In the genomic region with DNA sequence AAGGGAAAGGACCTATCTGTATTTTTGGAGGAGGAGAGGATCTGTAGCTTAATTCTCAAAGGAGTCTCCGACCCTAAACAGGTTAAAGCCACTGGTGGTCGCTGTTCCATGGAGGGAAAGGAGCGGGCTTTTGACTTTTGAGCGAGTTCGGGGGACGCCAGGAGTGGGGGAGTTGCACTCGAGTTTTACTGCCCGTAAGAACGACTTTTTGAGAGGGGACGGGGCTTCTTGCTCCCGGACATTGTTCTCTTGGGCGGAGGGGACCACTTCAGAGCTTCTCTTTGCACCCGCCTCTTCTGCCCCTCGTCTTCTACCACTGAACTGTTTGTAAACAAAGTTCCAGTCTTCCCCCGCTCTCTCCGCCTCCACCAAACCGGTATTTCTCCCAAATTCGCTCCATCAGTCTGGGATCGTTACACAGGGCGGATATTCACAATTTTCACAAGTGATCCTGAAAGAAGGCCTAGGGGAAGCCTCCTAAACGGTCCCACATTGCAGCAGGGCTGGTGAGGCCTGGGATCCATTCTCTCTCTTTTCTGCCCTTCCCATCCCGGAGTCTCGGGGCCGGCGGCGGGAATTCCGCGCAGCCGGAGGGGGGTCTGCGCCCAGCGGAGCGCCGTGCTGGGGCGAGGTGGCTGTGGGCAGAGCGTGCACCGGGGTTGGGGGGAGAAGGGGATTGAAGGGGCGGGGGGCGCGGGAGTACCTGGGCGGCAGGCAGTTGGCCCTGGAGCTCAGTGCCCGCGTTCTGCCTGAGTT, we compare ENCODE assay signal across 8 cellular contexts. TPM values are rescaled to one million over a fixed set of nuclear protein-coding genes. Genes with fewer than 3 reads are reported as not detected.
DNase-seq lines count a peak whose midpoint lies in the region; ATAC-seq and TF ChIP-seq lines count a peak whose summit lies in the region.

No MANE protein-coding gene starts in this region.

- intact Hi-C loops in mammary epithelial cell (cut with micrococcal nuclease): no loop called here

- peaks cover 42% of the 10 kb centered on the region for H3K4me1 Mint-ChIP-seq in neural crest cell

- no peaks in the 10 kb centered on the region for H3K9me3 Mint-ChIP-seq in neural crest cell

- peak; percentile 34 for TF ChIP-seq CTCF in NB4 (IDR thresholded peaks at IDR 0.05; ENCODE audit: low read depth, low read length)
- peak in 1 of 2 donors; percentile 6 for TF ChIP-seq CTCF in mammary epithelial cell (conservative IDR thresholded peaks at IDR 0.05 in 1 of 2, IDR thresholded peaks at IDR 0.05 in 1 of 2; ENCODE audit: extremely low read depth in 1 of 2, insufficient read depth in 1 of 2, low read depth in 1 of 2, low read length in 2 of 2)
- peak; percentile 45 for TF ChIP-seq CTCF in neural crest cell (conservative IDR thresholded peaks at IDR 0.05)

- H3K4me3 Mint-ChIP-seq in neural crest cell: peak overlapping the region; percentile 89

- H3K9ac ChIP-seq in mammary epithelial cell (ENCODE audit: insufficient read depth, low read length): no peak overlapping the region

- H3K4me2 ChIP-seq in mammary epithelial cell (ENCODE audit: insufficient read depth, low read depth, low read length): peak overlapping the region; percentile 100

- TF ChIP-seq POLR2A in NB4 (IDR thresholded peaks at IDR 0.05; ENCODE audit: extremely low read depth, insufficient read length): no peak

- dilution Hi-C loops in mammary epithelial cell (cut with HindIII; ENCODE audit: low sequenced_read_pairs): no loop called here

- peaks cover 51% of the 10 kb centered on the region for H3K4me1 ChIP-seq in mammary epithelial cell (ENCODE audit: insufficient read depth, low read length)

- H2AFZ ChIP-seq in mammary epithelial cell (ENCODE audit: low read depth, low read length): peak overlapping the region; percentile 99

- H3K27ac Mint-ChIP-seq in neural crest cell (ENCODE audit: unreplicated experiment): peak overlapping the region; percentile 68

- TSS peak; percentile 32 for BruUV-seq in mammary epithelial cell (replicated peaks; lab: Mats Ljungman, UMichigan)

- peak overlapping the region; percentile 61 for H3K27ac ChIP-seq in mammary epithelial cell (ENCODE audit: insufficient read depth, low read depth, low read length)

- H4K20me1 ChIP-seq in mammary epithelial cell (ENCODE audit: insufficient read depth, low read length): no peaks in the 10 kb centered on the region

- peak; percentile 71 for DNase-seq in ELF-1 (ENCODE audit: low read depth, low spot score)
- no peak for DNase-seq in NB4 (ENCODE audit: low read depth)
- DNase-seq in mammary epithelial cell: no peak
- peak; percentile 28 for DNase-seq in neural crest cell (ENCODE audit: low read depth, low spot score)
- no peak for DNase-seq in AG08395 (ENCODE audit: low spot score)
- no peak for DNase-seq in inferior parietal cortex (ENCODE audit: extremely low spot score)
- DNase-seq in NOMO-1 treated with dmso at 0.1 percent for 144 hours (lab: John Stamatoyannopoulos, UW; ENCODE audit: unreplicated experiment): no peak

- in situ Hi-C loops in mammary epithelial cell (cut with MboI; ENCODE audit: low sequenced_read_pairs in 2 of 2): loop anchor here in 1 of 2 donors (5.0 kb wide), 1 partner anchor 94 kb away; no protein-coding TSS in a partner anchor

- H3K36me3 ChIP-seq in mammary epithelial cell (ENCODE audit: insufficient read depth, low read length): no peaks in the 10 kb centered on the region

- peaks cover 94% of the 10 kb centered on the region for H3K27me3 Mint-ChIP-seq in neural crest cell (ENCODE audit: low read depth)

- no peaks in the 10 kb centered on the region for H3K9me3 ChIP-seq in mammary epithelial cell (replicated peaks; ENCODE audit: insufficient read depth, low read length)

- no peak overlapping the region for H3K4me3 ChIP-seq in NB4 (ENCODE audit: low read depth, low read length)
- peak overlapping the region in 2 of 3 experiments; percentile 65 to 82 for H3K4me3 ChIP-seq in mammary epithelial cell (replicated peaks in 1 of 3; ENCODE audit: insufficient read depth in 1 of 3, low read depth in 2 of 3, low read length in 3 of 3)

- CTCF ChIA-PET in mammary epithelial cell (lab: Charles Lee; ENCODE audit: low non-redundant PET): interaction anchor here (0.5 to 0.7 kb wide), 3 partner anchors 20 to 135 kb away, joined by 3 to 5 read pairs (median 4); no protein-coding TSS in a partner anchor

- peaks cover 3% of the 10 kb centered on the region for H3K27me3 ChIP-seq in mammary epithelial cell (ENCODE audit: insufficient read depth, low read length)

- H3K36me3 Mint-ChIP-seq in neural crest cell (ENCODE audit: low read depth): peaks cover 4% of the 10 kb centered on the region

- WGBS in mammary epithelial cell (ENCODE audit: low coverage, missing lambda C conversion rate): 39% methylated on average over 19 of the region's 42 CpGs

- ATAC-seq in GM19351 (IDR thresholded peaks at IDR 0.05; ENCODE audit: unreplicated experiment): no peak

- no peaks in the 10 kb centered on the region for H3K79me2 ChIP-seq in mammary epithelial cell (ENCODE audit: insufficient read depth, low read length)

RNA-seq across cellular contexts. Expression of a gene that starts 6.6 kb away (rescaled TPM):
- total RNA-seq in mammary epithelial cell: 1 to 10 TPM in 1 of 2 donors, under 1 TPM in 1; under 0.01 to 9.9 TPM
- 0.16 TPM for polyA plus RNA-seq in mammary epithelial cell
- 0.31 TPM for polyA minus RNA-seq in mammary epithelial cell
- total RNA-seq in neural crest cell: 21.1 and 22.6 TPM in 2 replicates

RNA-seq across cellular contexts. Expression of a gene that starts 10.8 kb away (rescaled TPM):
- total RNA-seq in mammary epithelial cell (1 to 10 TPM in 1 of 2 donors, under 1 TPM in 1; 0.17 to 3.3 TPM), neural crest cell (48.9 and 51.5 TPM in 2 replicates)
- polyA plus RNA-seq in mammary epithelial cell: 0.52 TPM
- 3.3 TPM for polyA minus RNA-seq in mammary epithelial cell

Comparison
In these comparisons a context has a peak if more than half of its experiments do, and no peak if none do; other contexts are left out.
1. DNase-seq: peak in ELF-1 (single experiment) and neural crest cell (single experiment); none in NB4 (single experiment), mammary epithelial cell (single experiment), AG08395 (single experiment), inferior parietal cortex (single experiment) and NOMO-1 treated with dmso at 0.1 percent for 144 hours (single experiment).
2. RNA of a gene that starts 10.8 kb away (total RNA-seq): 48.9 to 51.5 TPM in neural crest cell; 0.17 to 3.3 TPM in mammary epithelial cell; every median in the first group is over 10 times any median in the second.